ENCODE assay signal across 29 cellular contexts in the genomic region with DNA sequence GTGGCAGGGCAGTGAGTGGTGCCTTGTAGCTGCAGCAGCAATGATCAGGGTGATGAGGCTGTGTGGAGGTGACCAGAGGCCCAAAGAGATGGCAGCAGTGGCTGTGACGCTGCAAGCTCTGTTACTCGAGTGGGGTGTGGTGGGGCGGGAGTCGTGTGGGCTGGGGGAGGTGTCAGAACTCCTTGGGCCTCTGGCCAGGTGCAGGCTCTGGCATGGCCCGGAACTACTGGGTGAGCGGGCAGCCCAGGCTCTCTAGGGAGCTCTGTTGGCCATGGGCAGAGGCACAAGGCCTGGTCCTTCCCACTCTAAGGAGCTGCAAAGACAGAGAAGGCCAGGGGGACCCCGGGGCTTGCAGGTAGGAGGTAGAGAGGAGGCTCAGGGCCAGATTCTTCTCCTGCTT.
DNase-seq lines count a peak whose midpoint lies in the region; ATAC-seq and TF ChIP-seq lines count a peak whose summit lies in the region.
"Had no signal": no experiment of that assay in that cellular context is flagged by ENCODE, and none has a peak within 500 bp of the region (broad histone marks: within the 10 kb centered on the region; RNA-seq: fewer than 3 reads in every experiment).

No MANE protein-coding gene starts in this region.

- H3K9ac ChIP-seq in H9 (ENCODE audit: extremely low read depth, insufficient read length, low read length) (no peak overlapping the region), neuronal stem cell (ENCODE audit: low read depth, low read length, poor library complexity) (peak overlapping the region; percentile 33)

- no peaks in the 10 kb centered on the region for H4K20me1 ChIP-seq in H9 (ENCODE audit: control insufficient read depth, insufficient read depth, insufficient read length)

- TF ChIP-seq CTCF in AG04450 (IDR thresholded peaks at IDR 0.05; ENCODE audit: low read depth, low read length) (no peak), H9 (conservative IDR thresholded peaks at IDR 0.05) (no peak), WERI-Rb-1 (IDR thresholded peaks at IDR 0.05; ENCODE audit: low read depth, low read length) (no peak)

- H2BK15ac ChIP-seq in H9 (ENCODE audit: low read depth, low read length) (no peak overlapping the region), neuronal stem cell (ENCODE audit: low read length) (no peak overlapping the region)

- H2BK12ac ChIP-seq in H9 (ENCODE audit: insufficient read length, low read depth, low read length) (no peak overlapping the region), neuronal stem cell (ENCODE audit: low read length) (no peak overlapping the region)

- CTCF ChIA-PET in AG04450 (lab: Charles Lee): interaction anchor here (1.6 kb wide), 1 partner anchor 23 kb away, joined by 6 read pairs; no protein-coding TSS in a partner anchor

- H3K79me1 ChIP-seq in H9 (ENCODE audit: insufficient read depth, low read depth, low read length, poor library complexity, severe bottlenecking): no peaks in the 10 kb centered on the region
- no peaks in the 10 kb centered on the region for H3K79me1 ChIP-seq in neuronal stem cell (ENCODE audit: low read depth, low read length)

- H3K36me3 Mint-ChIP-seq in H9 (ENCODE audit: insufficient read depth in 1 of 3, low read depth in 3 of 3): no peaks in the 10 kb centered on the region
- H3K36me3 Mint-ChIP-seq: activated naive CD4-positive, alpha-beta T cell treated with anti-CD3 and anti-CD28 coated beads, Interleukin-2, amount 50 U/mL, for 72 hours; CD4-positive, CD25-positive, alpha-beta regulatory T cell; naive thymus-derived CD8-positive, alpha-beta T cell had no signal

- intact Hi-C loops in posterior vena cava (cut with DNase I): loop anchor here (5.0 to 10.0 kb wide), 3 partner anchors 74 to 146 kb away; no protein-coding TSS in a partner anchor

- H2AFZ ChIP-seq in H9 (ENCODE audit: low read length) (no peak overlapping the region), neuronal stem cell (ENCODE audit: low read length) (no peak overlapping the region)

- H4K91ac ChIP-seq in H9 (ENCODE audit: insufficient read length, low read depth, low read length) (no peak overlapping the region), neuronal stem cell (ENCODE audit: low read depth, low read length, poor library complexity) (no peak overlapping the region)

- peak overlapping the region; percentile 3 for H3K27ac ChIP-seq in AG04450 (ENCODE audit: low read depth, low read length)
- H3K27ac ChIP-seq in H9 (ENCODE audit: insufficient read length, low read depth, low read length): no peak overlapping the region
- no peak overlapping the region for H3K27ac ChIP-seq in neuronal stem cell (replicated peaks; ENCODE audit: low read length)
- H3K27ac ChIP-seq in WERI-Rb-1: no peak overlapping the region
- H3K27ac ChIP-seq: left ventricle myocardium inferior, ovary, right atrium auricular region had no signal

- H3K4me3 ChIP-seq in AG04450 (ENCODE audit: low read depth, low read length): no peak overlapping the region
- no peak overlapping the region for H3K4me3 ChIP-seq in neuronal stem cell (ENCODE audit: low read length in 2 of 2)
- no peak overlapping the region for H3K4me3 ChIP-seq in WERI-Rb-1 (ENCODE audit: low read depth, low read length)
- H3K4me3 ChIP-seq: ascending aorta, left ventricle myocardium inferior, ovary, right atrium auricular region, smooth muscle cell had no signal

- no peaks in the 10 kb centered on the region for H3K9me3 Mint-ChIP-seq in H9
- H3K9me3 Mint-ChIP-seq: activated naive CD4-positive, alpha-beta T cell treated with anti-CD3 and anti-CD28 coated beads, Interleukin-2, amount 50 U/mL, for 72 hours; activated T-helper 2 cell treated with anti-CD3 and anti-CD28 coated beads, Interferon-gamma antibody, Interleukin-2, Interleukin-4, amounts not matched to agents 10 μg/mL and 5 μg/mL and 100 μg/mL, durations not matched to agents 14 hours and 24 hours and 36 hours; CD4-positive, CD25-positive, alpha-beta regulatory T cell; central memory CD8-positive, alpha-beta T cell; dendritic cell treated with granulocyte-macrophage colony-stimulating factor and Interleukin-4, amounts not matched to agents 40 ng/mL and 50 ng/mL, for 4 days; naive thymus-derived CD8-positive, alpha-beta T cell had no signal

- H3K79me2 ChIP-seq in H9 (ENCODE audit: insufficient read depth, low read length): no peaks in the 10 kb centered on the region

- no peak overlapping the region for H2BK20ac ChIP-seq in H9 (ENCODE audit: low read depth, low read length, poor library complexity, severe bottlenecking)

- H3K23ac ChIP-seq in H9 (ENCODE audit: insufficient read length, low read depth, low read length): no peak overlapping the region
- H3K23ac ChIP-seq in neuronal stem cell (ENCODE audit: low read depth, low read length, poor library complexity): no peak overlapping the region

- H3K18ac ChIP-seq in H9 (ENCODE audit: insufficient read length, low read depth, low read length) (no peak overlapping the region), neuronal stem cell (ENCODE audit: low read length) (no peak overlapping the region)

- H3K9me3 ChIP-seq in AG04450 (ENCODE audit: control insufficient read depth, insufficient read depth, low read length) (no peaks in the 10 kb centered on the region; the same call in 1 of the 2 replicates), H9 (ENCODE audit: control insufficient read depth, low read depth, low read length) (no peaks in the 10 kb centered on the region), neuronal stem cell (replicated peaks in 1 of 2; ENCODE audit: control insufficient read depth in 2 of 2, insufficient read depth in 1 of 2, low read depth in 1 of 2, low read length in 2 of 2) (no peaks in the 10 kb centered on the region), WERI-Rb-1 (ENCODE audit: severe bottlenecking) (peaks cover 18% of the 10 kb centered on the region)
- H3K9me3 ChIP-seq: ascending aorta, left ventricle myocardium inferior, ovary, right atrium auricular region had no signal

- H4K8ac ChIP-seq in H9 (replicated peaks; ENCODE audit: insufficient read length, low read depth, low read length) (no peak overlapping the region), neuronal stem cell (ENCODE audit: low read depth, low read length) (no peak overlapping the region)

- H3K27ac Mint-ChIP-seq in H9: peak overlapping the region in 2 of 3 experiments; percentile 10 to 94; a peak in 2 of 7 replicates
- H3K27ac Mint-ChIP-seq: activated naive CD4-positive, alpha-beta T cell treated with anti-CD3 and anti-CD28 coated beads, Interleukin-2, amount 50 U/mL, for 72 hours; activated T-helper 2 cell treated with anti-CD3 and anti-CD28 coated beads, Interferon-gamma antibody, Interleukin-2, Interleukin-4, amounts not matched to agents 10 μg/mL and 5 μg/mL and 100 μg/mL, durations not matched to agents 14 hours and 24 hours and 36 hours; dendritic cell treated with granulocyte-macrophage colony-stimulating factor and Interleukin-4, amounts not matched to agents 40 ng/mL and 50 ng/mL, for 4 days had no signal

- no peak overlapping the region for H3K14ac ChIP-seq in H9 (ENCODE audit: insufficient read depth, low read length)
- H3K14ac ChIP-seq in neuronal stem cell (ENCODE audit: low read length): no peak overlapping the region

- H3K4ac ChIP-seq in H9 (ENCODE audit: low read depth, low read length) (no peak overlapping the region), neuronal stem cell (ENCODE audit: low read length) (no peak overlapping the region)

- POLR2A ChIA-PET in AG04450 (lab: Yijun Ruan, JAX): no interaction called here

- peak; percentile 44 for ATAC-seq in esophagus mucosa
- ATAC-seq: activated naive CD4-positive, alpha-beta T cell treated with anti-CD3 and anti-CD28 coated beads, Interleukin-2, amount 50 U/mL, for 72 hours; naive thymus-derived CD8-positive, alpha-beta T cell; Panc1 had no signal

- H2BK120ac ChIP-seq in H9 (ENCODE audit: low read depth, low read length, poor library complexity, severe bottlenecking) (no peak overlapping the region), neuronal stem cell (ENCODE audit: low read depth, low read length) (no peak overlapping the region)

- H3K4me1 ChIP-seq in H9 (ENCODE audit: insufficient read depth, low read length) (no peaks in the 10 kb centered on the region), neuronal stem cell (ENCODE audit: control insufficient read depth in 2 of 2, insufficient read depth in 1 of 2, low read depth in 1 of 2, low read length in 2 of 2) (no peaks in the 10 kb centered on the region)

- H3K23me2 ChIP-seq in H9 (ENCODE audit: insufficient read length, low read depth, low read length, poor library complexity, severe bottlenecking): no peaks in the 10 kb centered on the region

- no peak overlapping the region for H3K4me3 Mint-ChIP-seq in H9
- H3K4me3 Mint-ChIP-seq: central memory CD8-positive, alpha-beta T cell; dendritic cell treated with granulocyte-macrophage colony-stimulating factor and Interleukin-4, amounts not matched to agents 40 ng/mL and 50 ng/mL, for 4 days; naive thymus-derived CD8-positive, alpha-beta T cell had no signal

- peaks cover 5% of the 10 kb centered on the region for H3K27me3 Mint-ChIP-seq in H9 (ENCODE audit: low read depth)
- H3K27me3 Mint-ChIP-seq: CD4-positive, CD25-positive, alpha-beta regulatory T cell; dendritic cell treated with granulocyte-macrophage colony-stimulating factor and Interleukin-4, amounts not matched to agents 40 ng/mL and 50 ng/mL, for 4 days had no signal

- no peak overlapping the region for H2BK5ac ChIP-seq in H9 (ENCODE audit: insufficient read length, low read length)
- H2BK5ac ChIP-seq in neuronal stem cell (ENCODE audit: low read length): no peak overlapping the region

- H3K36me3 ChIP-seq in neuronal stem cell (replicated peaks in 1 of 2; ENCODE audit: control insufficient read depth in 2 of 2, insufficient read depth in 2 of 2, low read length in 2 of 2): no peaks in the 10 kb centered on the region
- no peaks in the 10 kb centered on the region for H3K36me3 ChIP-seq in WERI-Rb-1
- H3K36me3 ChIP-seq: ascending aorta, left ventricle myocardium inferior, ovary, right atrium auricular region had no signal

- no CpG with 5 or more reads among the region's 7 CpGs for WGBS in H9 (ENCODE audit: extremely low coverage, insufficient read length, low lambda C conversion rate)
- WGBS in neuronal stem cell (ENCODE audit: extremely low coverage in 2 of 2, insufficient read length in 2 of 2, insufficient replicate concordance in 1 of 2), 2 donors: no CpG with 5 or more reads among the region's 7 CpGs

- no peak overlapping the region for H3K4me2 ChIP-seq in H9 (ENCODE audit: insufficient read depth, insufficient read length, low read length)
- no peak overlapping the region for H3K4me2 ChIP-seq in neuronal stem cell (ENCODE audit: insufficient read depth, low read length, poor library complexity, severe bottlenecking)
- H3K4me2 ChIP-seq: smooth muscle cell had no signal

- DNase-seq in AG04450 (ENCODE audit: low read depth, low spot score) (no peak), H9 (no peak), neuronal stem cell (ENCODE audit: low spot score) (no peak), posterior vena cava (ENCODE audit: low spot score) (no peak), WERI-Rb-1 (no peak)
- DNase-seq in stimulated activated CD4-positive, alpha-beta T cell treated with anti-CD3 and anti-CD28 coated beads, Interleukin-4, amount 100 ng/mL, for 4 hours: no peak
- DNase-seq in activated CD4-positive, CD25-positive, alpha-beta regulatory T cell treated with anti-CD3 and anti-CD28 coated beads, Interleukin-2, amount 50 U/mL, for 72 hours: no peak
- DNase-seq: activated CD8-positive, alpha-beta memory T cell treated with anti-CD3 and anti-CD28 coated beads, Interleukin-2, amount 50 U/mL, for 48 hours; CD4-positive, CD25-positive, alpha-beta regulatory T cell; GOT3; left ventricle myocardium inferior; midbrain; naive thymus-derived CD8-positive, alpha-beta T cell; NCI-H2029 treated with DMSO at 0.1 percent for 48 hours; NCI-H526; NK-92 treated with Interleukin-12 subunit alpha and Interleukin-12 subunit beta, amount 100 ng/mL, for 24 hours; ovary; SHP77 treated with DMSO at 0.1 percent for 48 hours; SW 1271; T-helper 9 cell had no signal

- no peaks in the 10 kb centered on the region for H3K4me1 Mint-ChIP-seq in H9
- H3K4me1 Mint-ChIP-seq: CD4-positive, CD25-positive, alpha-beta regulatory T cell; central memory CD8-positive, alpha-beta T cell had no signal

- no peak overlapping the region for H2AK5ac ChIP-seq in H9 (ENCODE audit: insufficient read length, low read length)
- H2AK5ac ChIP-seq in neuronal stem cell (ENCODE audit: low read depth, low read length): no peak overlapping the region

- H3T11ph ChIP-seq in H9 (ENCODE audit: low read length): no peak overlapping the region

- H3K27me3 ChIP-seq in AG04450 (ENCODE audit: control insufficient read depth, insufficient read depth, low read length) (no peaks in the 10 kb centered on the region), H9 (ENCODE audit: insufficient read depth, low read length) (no peaks in the 10 kb centered on the region), neuronal stem cell (ENCODE audit: control insufficient read depth in 3 of 3, insufficient read depth in 3 of 3, low read depth in 1 of 3, low read length in 3 of 3) (peaks cover 0 to 17% (median 0%) of the 10 kb centered on the region in 3 experiments), WERI-Rb-1 (ENCODE audit: insufficient read depth, low read depth, severe bottlenecking) (no peaks in the 10 kb centered on the region)
- H3K27me3 ChIP-seq: ascending aorta, ovary, right atrium auricular region had no signal

- H4K5ac ChIP-seq in H9 (ENCODE audit: insufficient read length, low read depth, low read length): no peak overlapping the region

- no peak overlapping the region for H3K56ac ChIP-seq in H9 (ENCODE audit: insufficient read length, low read depth, low read length)
